ENCODE assay signal across 20 cellular contexts in the genomic region with DNA sequence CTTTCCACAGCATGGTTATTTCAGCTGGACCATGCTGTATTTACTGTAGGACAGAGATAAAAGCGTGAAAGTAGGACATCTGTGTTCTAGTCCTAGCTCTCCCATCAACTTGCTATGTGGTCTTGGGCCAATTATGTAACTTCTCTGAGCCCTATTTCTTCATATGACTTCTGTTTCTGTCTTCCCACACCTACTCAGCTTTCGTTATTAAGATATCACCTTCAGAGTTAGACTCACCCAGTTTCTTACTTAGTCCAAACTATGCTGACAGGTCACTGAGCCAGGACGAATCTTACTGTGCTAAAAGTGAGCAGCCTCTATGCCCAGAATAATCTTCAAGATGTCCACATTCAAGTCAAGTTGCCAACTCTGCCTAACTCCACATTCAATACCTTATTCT.
"Had no signal": no experiment of that assay in that cellular context is flagged by ENCODE, and none has a peak within 500 bp of the region (broad histone marks: within the 10 kb centered on the region; RNA-seq: fewer than 3 reads in every experiment).

No MANE protein-coding gene starts in this region.

- H3K27ac Mint-ChIP-seq: activated CD4-positive, alpha-beta T cell treated with anti-CD3 and anti-CD28 coated beads, Interleukin-2, amount 10 ng/mL, durations not matched to agents 7 days and 5 days; activated naive CD8-positive, alpha-beta T cell; activated T-cell treated with anti-CD3 and anti-CD28 coated beads, Interleukin-2, amount 50 U/mL, for 72 hours; memory B cell; naive thymus-derived CD4-positive, alpha-beta T cell; stimulated activated naive CD8-positive, alpha-beta T cell treated with anti-CD3 and anti-CD28 coated beads, Interleukin-15, amount 100 ng/mL, for 72 hours had no signal

- ATAC-seq: activated T-cell treated with anti-CD3 and anti-CD28 coated beads, Interleukin-2, amount 50 U/mL, for 72 hours; body of pancreas; esophagus mucosa; mucosa of descending colon; naive thymus-derived CD4-positive, alpha-beta T cell; pancreas; stimulated activated naive CD8-positive, alpha-beta T cell treated with anti-CD3 and anti-CD28 coated beads, Interleukin-15, amount 100 ng/mL, for 72 hours; upper lobe of right lung had no signal

- H3K9me3 ChIP-seq: body of pancreas, left ventricle myocardium inferior, mucosa of descending colon, pancreas, sigmoid colon, spleen, upper lobe of right lung had no signal

- H3K36me3 ChIP-seq: left ventricle myocardium inferior, pancreas, sigmoid colon, spleen, upper lobe of right lung had no signal

- H3K9me3 Mint-ChIP-seq: activated CD4-positive, alpha-beta T cell treated with anti-CD3 and anti-CD28 coated beads, Interleukin-2, amount 10 ng/mL, durations not matched to agents 7 days and 5 days; activated T-cell treated with anti-CD3 and anti-CD28 coated beads, Interleukin-2, amount 50 U/mL, for 72 hours; memory B cell; naive thymus-derived CD4-positive, alpha-beta T cell; stimulated activated naive CD8-positive, alpha-beta T cell treated with anti-CD3 and anti-CD28 coated beads, Interleukin-15, amount 100 ng/mL, for 72 hours had no signal

- H3K4me1 ChIP-seq: body of pancreas, left ventricle myocardium inferior, pancreas, sigmoid colon, spleen, upper lobe of right lung had no signal

- H3K27ac ChIP-seq: body of pancreas, left ventricle myocardium inferior, pancreas, sigmoid colon, spleen, upper lobe of right lung had no signal

- H3K4me3 Mint-ChIP-seq: activated CD4-positive, alpha-beta T cell treated with anti-CD3 and anti-CD28 coated beads, Interleukin-2, amount 10 ng/mL, durations not matched to agents 7 days and 5 days; activated naive CD8-positive, alpha-beta T cell; activated T-cell treated with anti-CD3 and anti-CD28 coated beads, Interleukin-2, amount 50 U/mL, for 72 hours; memory B cell; naive thymus-derived CD4-positive, alpha-beta T cell; stimulated activated naive CD8-positive, alpha-beta T cell treated with anti-CD3 and anti-CD28 coated beads, Interleukin-15, amount 100 ng/mL, for 72 hours had no signal

- H3K4me1 Mint-ChIP-seq: activated CD4-positive, alpha-beta T cell treated with anti-CD3 and anti-CD28 coated beads, Interleukin-2, amount 10 ng/mL, durations not matched to agents 7 days and 5 days; memory B cell; naive thymus-derived CD4-positive, alpha-beta T cell; stimulated activated naive CD8-positive, alpha-beta T cell treated with anti-CD3 and anti-CD28 coated beads, Interleukin-15, amount 100 ng/mL, for 72 hours had no signal

- H3K36me3 Mint-ChIP-seq: activated naive CD8-positive, alpha-beta T cell; memory B cell; naive thymus-derived CD4-positive, alpha-beta T cell had no signal

- H3K27me3 Mint-ChIP-seq: activated CD4-positive, alpha-beta T cell treated with anti-CD3 and anti-CD28 coated beads, Interleukin-2, amount 10 ng/mL, durations not matched to agents 7 days and 5 days had no signal

- H3K4me3 ChIP-seq: body of pancreas, left ventricle myocardium inferior, mucosa of descending colon, pancreas, sigmoid colon, spleen, upper lobe of right lung had no signal

- H3K27me3 ChIP-seq: body of pancreas, pancreas, sigmoid colon, spleen, upper lobe of right lung had no signal

- DNase-seq: activated CD4-positive, alpha-beta T cell treated with anti-CD3 and anti-CD28 coated beads, Interleukin-2, amount 10 ng/mL, durations not matched to agents 7 days and 5 days; activated CD4-positive, CD25-positive, alpha-beta regulatory T cell; activated CD8-positive, alpha-beta memory T cell treated with anti-CD3 and anti-CD28 coated beads, Interleukin-2, amount 50 U/mL, for 48 hours; activated gamma-delta T cell; activated T-cell treated with anti-CD3 and anti-CD28 coated beads, Interleukin-2, amount 50 U/mL, for 72 hours; amygdala; body of pancreas; hippocampal formation; kidney; left ventricle myocardium inferior; mucosa of descending colon; naive thymus-derived CD4-positive, alpha-beta T cell; pancreas; sigmoid colon; spleen; stimulated activated naive CD8-positive, alpha-beta T cell treated with anti-CD3 and anti-CD28 coated beads, Interleukin-15, amount 100 ng/mL, for 72 hours; upper lobe of right lung had no signal
